In the genomic region with DNA sequence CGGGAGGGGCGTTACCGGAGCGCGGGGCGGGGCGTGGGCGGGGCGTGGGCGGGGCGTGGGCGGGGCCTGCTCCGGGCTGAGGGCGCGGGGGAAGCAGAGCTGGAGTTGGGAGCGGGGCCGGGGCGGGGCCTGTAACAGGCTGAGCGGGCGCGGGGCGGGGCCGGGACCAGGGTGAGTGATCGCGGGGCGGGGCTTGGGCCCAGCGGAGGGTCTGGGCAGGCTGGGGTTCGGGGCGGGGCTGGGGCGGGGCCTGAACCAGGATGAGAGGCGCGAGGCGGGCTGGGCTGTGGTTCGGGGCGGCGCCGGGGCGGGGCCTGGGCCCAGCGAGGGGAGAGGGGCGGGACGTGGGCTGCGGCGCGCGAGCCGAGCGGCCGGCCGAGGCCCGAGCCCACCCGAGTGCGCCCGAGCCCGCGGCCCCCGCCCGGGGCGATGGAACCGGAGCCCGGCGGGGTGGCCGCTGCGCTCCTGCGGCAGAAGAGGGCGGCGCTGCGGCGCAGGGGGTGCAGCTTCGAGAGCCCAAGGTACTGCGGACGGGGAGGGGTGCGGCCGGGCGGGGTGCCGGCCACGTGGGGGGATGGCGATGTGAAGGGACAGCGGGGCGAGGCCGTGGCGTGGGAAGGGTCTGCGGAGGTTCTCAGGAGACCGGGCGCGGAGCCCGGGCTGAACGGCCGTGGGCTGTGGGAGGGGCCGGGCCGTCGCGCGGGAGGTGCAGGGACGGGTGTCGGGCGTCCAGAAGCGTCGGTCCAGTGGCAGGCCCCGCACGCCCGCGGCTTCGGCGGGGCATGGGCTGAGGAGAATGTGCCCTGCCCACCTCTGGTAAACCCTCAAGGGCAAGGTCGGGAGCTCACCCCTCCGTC, we compare ENCODE assay signal across 8 cellular contexts.
DNase-seq lines count a peak whose midpoint lies in the region; ATAC-seq lines count a peak whose summit lies in the region.

No MANE protein-coding gene starts in this region.

- ATAC-seq in GM19324 (IDR thresholded peaks at IDR 0.05; ENCODE audit: low FRiP score, unreplicated experiment) (peak; percentile 71), HG03460 (IDR thresholded peaks at IDR 0.05; ENCODE audit: unreplicated experiment) (peak; percentile 50)

- DNase-seq in AG08395 (ENCODE audit: low spot score) (peak; percentile 99), NCI-H774 (lab: John Stamatoyannopoulos, UW) (peak; percentile 91), medulla oblongata (ENCODE audit: extremely low spot score) (peak; percentile 96)
- peak; percentile 95 for DNase-seq in activated CD8-positive, alpha-beta memory T cell treated with anti-CD3 and anti-CD28 coated beads for 24 hours
- peak; percentile 83 for DNase-seq in effector CD8-positive, alpha-beta T cell (lab: John Stamatoyannopoulos, UW)
- peak; percentile 80 to 94 (median 85) for DNase-seq in stimulated activated CD4-positive, alpha-beta T cell treated with anti-CD3 and anti-CD28 coated beads, TNF-alpha, amount 100 ng/mL, for 24 hours (ENCODE audit: low read depth in 3 of 3)

Comparison
In these comparisons a context has a peak if more than half of its experiments do, and no peak if none do; other contexts are left out.
1. Peak in every context shown above with its lines: DNase-seq and ATAC-seq.